Comparison of ENCODE assay signal across 1 cellular context in genomic region chr1:151510020-151510405, GRCh38.
TF ChIP-seq lines count a peak whose summit lies in the region.

No MANE protein-coding gene starts in this region.

TF ChIP-seq in H1, 55 proteins besides CTCF, POLR2A, EP300 and RAD21:
- TF ChIP-seq SRF (IDR thresholded peaks at IDR 0.05; ENCODE audit: low read depth, low read length) (no peak), CBX5 (IDR thresholded peaks at IDR 0.05; ENCODE audit: low read depth, low read length) (no peak), CBX8 (IDR thresholded peaks at IDR 0.05; ENCODE audit: borderline replicate concordance, low read depth, low read length) (no peak), SAP30 (IDR thresholded peaks at IDR 0.05; ENCODE audit: insufficient read depth, insufficient replicate concordance, low read length) (no peak), SP1 (IDR thresholded peaks at IDR 0.05; ENCODE audit: low read depth, low read length) (peak; percentile 79), ZNF274 (IDR thresholded peaks at IDR 0.05; ENCODE audit: borderline replicate concordance, extremely low read depth, low read length) (no peak), EGR1 (IDR thresholded peaks at IDR 0.05; ENCODE audit: borderline replicate concordance, low read depth, low read length) (no peak), TBP (IDR thresholded peaks at IDR 0.05; ENCODE audit: low read depth, low read length) (peak; percentile 68; the same call in 1 of the 2 replicates), RXRA (IDR thresholded peaks at IDR 0.05; ENCODE audit: insufficient read depth, low read depth, low read length) (no peak), CEBPB (IDR thresholded peaks at IDR 0.05; ENCODE audit: low read depth, low read length) (no peak), YY1 (IDR thresholded peaks at IDR 0.05; ENCODE audit: low read depth, low read length) (no peak), EZH2 (IDR thresholded peaks at IDR 0.05; ENCODE audit: low read depth, low read length, severe bottlenecking) (no peak), MAFK (IDR thresholded peaks at IDR 0.05; ENCODE audit: low read depth, low read length) (no peak), SIN3A (conservative IDR thresholded peaks at IDR 0.05 in 1 of 2, IDR thresholded peaks at IDR 0.05 in 1 of 2; ENCODE audit: low read depth in 1 of 2, low read length in 2 of 2) (peak in 1 of 2 experiments; percentile 48; a peak in 1 of 4 replicates), NANOG (IDR thresholded peaks at IDR 0.05; ENCODE audit: insufficient read depth, low read depth, low read length, poor library complexity, severe bottlenecking) (peak; percentile 47), SP2 (IDR thresholded peaks at IDR 0.05; ENCODE audit: low read length) (no peak), RBBP5 (IDR thresholded peaks at IDR 0.05; ENCODE audit: borderline replicate concordance, low read depth, low read length) (0 out of 2 replicates have a peak, but pooled peaks have one; percentile 5), NRF1 (IDR thresholded peaks at IDR 0.05; ENCODE audit: low read depth, low read length) (no peak), CTBP2 (IDR thresholded peaks at IDR 0.05; ENCODE audit: borderline replicate concordance, insufficient read depth, insufficient read length, low read length) (no peak), BCL11A (IDR thresholded peaks at IDR 0.05; ENCODE audit: low read depth in 2 of 2, low read length in 2 of 2) (no peak), TEAD4 (IDR thresholded peaks at IDR 0.05; ENCODE audit: low read depth, low read length) (peak; percentile 83), BRCA1 (IDR thresholded peaks at IDR 0.05; ENCODE audit: low read depth, low read length) (no peak), TAF7 (optimal IDR thresholded peaks at IDR 0.05; ENCODE audit: borderline replicate concordance, low read depth, low read length) (peak; percentile 56), KDM1A (IDR thresholded peaks at IDR 0.05; ENCODE audit: borderline replicate concordance, low read length) (no peak), CHD2 (IDR thresholded peaks at IDR 0.05; ENCODE audit: low read length) (0 out of 2 replicates have a peak, but pooled peaks have one; percentile 13), SUZ12 (IDR thresholded peaks at IDR 0.05; ENCODE audit: low read length) (no peak), TCF12 (IDR thresholded peaks at IDR 0.05; ENCODE audit: low read depth, low read length) (peak; percentile 29; the same call in 1 of the 2 replicates), TAF1 (IDR thresholded peaks at IDR 0.05; ENCODE audit: low read depth, low read length) (peak; percentile 70), POLR2AphosphoS5 (IDR thresholded peaks at IDR 0.05; ENCODE audit: low read depth, low read length) (peak; percentile 27; the same call in 1 of the 2 replicates)
- TF ChIP-seq, protein P1, sequence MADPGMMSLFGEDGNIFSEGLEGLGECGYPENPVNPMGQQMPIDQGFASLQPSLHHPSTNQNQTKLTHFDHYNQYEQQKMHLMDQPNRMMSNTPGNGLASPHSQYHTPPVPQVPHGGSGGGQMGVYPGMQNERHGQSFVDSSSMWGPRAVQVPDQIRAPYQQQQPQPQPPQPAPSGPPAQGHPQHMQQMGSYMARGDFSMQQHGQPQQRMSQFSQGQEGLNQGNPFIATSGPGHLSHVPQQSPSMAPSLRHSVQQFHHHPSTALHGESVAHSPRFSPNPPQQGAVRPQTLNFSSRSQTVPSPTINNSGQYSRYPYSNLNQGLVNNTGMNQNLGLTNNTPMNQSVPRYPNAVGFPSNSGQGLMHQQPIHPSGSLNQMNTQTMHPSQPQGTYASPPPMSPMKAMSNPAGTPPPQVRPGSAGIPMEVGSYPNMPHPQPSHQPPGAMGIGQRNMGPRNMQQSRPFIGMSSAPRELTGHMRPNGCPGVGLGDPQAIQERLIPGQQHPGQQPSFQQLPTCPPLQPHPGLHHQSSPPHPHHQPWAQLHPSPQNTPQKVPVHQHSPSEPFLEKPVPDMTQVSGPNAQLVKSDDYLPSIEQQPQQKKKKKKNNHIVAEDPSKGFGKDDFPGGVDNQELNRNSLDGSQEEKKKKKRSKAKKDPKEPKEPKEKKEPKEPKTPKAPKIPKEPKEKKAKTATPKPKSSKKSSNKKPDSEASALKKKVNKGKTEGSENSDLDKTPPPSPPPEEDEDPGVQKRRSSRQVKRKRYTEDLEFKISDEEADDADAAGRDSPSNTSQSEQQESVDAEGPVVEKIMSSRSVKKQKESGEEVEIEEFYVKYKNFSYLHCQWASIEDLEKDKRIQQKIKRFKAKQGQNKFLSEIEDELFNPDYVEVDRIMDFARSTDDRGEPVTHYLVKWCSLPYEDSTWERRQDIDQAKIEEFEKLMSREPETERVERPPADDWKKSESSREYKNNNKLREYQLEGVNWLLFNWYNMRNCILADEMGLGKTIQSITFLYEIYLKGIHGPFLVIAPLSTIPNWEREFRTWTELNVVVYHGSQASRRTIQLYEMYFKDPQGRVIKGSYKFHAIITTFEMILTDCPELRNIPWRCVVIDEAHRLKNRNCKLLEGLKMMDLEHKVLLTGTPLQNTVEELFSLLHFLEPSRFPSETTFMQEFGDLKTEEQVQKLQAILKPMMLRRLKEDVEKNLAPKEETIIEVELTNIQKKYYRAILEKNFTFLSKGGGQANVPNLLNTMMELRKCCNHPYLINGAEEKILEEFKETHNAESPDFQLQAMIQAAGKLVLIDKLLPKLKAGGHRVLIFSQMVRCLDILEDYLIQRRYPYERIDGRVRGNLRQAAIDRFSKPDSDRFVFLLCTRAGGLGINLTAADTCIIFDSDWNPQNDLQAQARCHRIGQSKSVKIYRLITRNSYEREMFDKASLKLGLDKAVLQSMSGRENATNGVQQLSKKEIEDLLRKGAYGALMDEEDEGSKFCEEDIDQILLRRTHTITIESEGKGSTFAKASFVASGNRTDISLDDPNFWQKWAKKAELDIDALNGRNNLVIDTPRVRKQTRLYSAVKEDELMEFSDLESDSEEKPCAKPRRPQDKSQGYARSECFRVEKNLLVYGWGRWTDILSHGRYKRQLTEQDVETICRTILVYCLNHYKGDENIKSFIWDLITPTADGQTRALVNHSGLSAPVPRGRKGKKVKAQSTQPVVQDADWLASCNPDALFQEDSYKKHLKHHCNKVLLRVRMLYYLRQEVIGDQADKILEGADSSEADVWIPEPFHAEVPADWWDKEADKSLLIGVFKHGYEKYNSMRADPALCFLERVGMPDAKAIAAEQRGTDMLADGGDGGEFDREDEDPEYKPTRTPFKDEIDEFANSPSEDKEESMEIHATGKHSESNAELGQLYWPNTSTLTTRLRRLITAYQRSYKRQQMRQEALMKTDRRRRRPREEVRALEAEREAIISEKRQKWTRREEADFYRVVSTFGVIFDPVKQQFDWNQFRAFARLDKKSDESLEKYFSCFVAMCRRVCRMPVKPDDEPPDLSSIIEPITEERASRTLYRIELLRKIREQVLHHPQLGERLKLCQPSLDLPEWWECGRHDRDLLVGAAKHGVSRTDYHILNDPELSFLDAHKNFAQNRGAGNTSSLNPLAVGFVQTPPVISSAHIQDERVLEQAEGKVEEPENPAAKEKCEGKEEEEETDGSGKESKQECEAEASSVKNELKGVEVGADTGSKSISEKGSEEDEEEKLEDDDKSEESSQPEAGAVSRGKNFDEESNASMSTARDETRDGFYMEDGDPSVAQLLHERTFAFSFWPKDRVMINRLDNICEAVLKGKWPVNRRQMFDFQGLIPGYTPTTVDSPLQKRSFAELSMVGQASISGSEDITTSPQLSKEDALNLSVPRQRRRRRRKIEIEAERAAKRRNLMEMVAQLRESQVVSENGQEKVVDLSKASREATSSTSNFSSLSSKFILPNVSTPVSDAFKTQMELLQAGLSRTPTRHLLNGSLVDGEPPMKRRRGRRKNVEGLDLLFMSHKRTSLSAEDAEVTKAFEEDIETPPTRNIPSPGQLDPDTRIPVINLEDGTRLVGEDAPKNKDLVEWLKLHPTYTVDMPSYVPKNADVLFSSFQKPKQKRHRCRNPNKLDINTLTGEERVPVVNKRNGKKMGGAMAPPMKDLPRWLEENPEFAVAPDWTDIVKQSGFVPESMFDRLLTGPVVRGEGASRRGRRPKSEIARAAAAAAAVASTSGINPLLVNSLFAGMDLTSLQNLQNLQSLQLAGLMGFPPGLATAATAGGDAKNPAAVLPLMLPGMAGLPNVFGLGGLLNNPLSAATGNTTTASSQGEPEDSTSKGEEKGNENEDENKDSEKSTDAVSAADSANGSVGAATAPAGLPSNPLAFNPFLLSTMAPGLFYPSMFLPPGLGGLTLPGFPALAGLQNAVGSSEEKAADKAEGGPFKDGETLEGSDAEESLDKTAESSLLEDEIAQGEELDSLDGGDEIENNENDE (IDR thresholded peaks at IDR 0.05; ENCODE audit: insufficient replicate concordance, low read length), result no peak
